In genomic region chr16:14284930-14285541, GRCh38 we compare ENCODE assay signal across 8 cellular contexts.
DNase-seq lines count a peak whose midpoint lies in the region; ATAC-seq and TF ChIP-seq lines count a peak whose summit lies in the region.

No MANE protein-coding gene starts in this region.

- H3K27ac ChIP-seq in PC-9 = no peak overlapping the region
- H3K27ac ChIP-seq in mesendoderm (ENCODE audit: low read depth, low read length) = no peak overlapping the region
- H3K27ac ChIP-seq in urinary bladder (ENCODE audit: low read depth) = peak overlapping the region; percentile 77

- no TSS peak for BruUV-seq in PC-9 (replicated peaks; lab: Mats Ljungman, UMichigan)

- H2BK5ac ChIP-seq in mesendoderm (ENCODE audit: low read length) = no peak overlapping the region

- H4K5ac ChIP-seq in mesendoderm (ENCODE audit: low read length) = no peak overlapping the region

- CTCF ChIA-PET in PC-9 (lab: Charles Lee) = interaction anchor here (0.6 to 1.2 kb wide), 5 partner anchors 32 to 365 kb away, joined by 4 to 9 read pairs (median 5); partner anchors contain the start of gene ERCC4

- no CpG with 5 or more reads among the region's 23 CpGs for WGBS in mesendoderm (ENCODE audit: extremely low coverage, insufficient coverage, low lambda C conversion rate)
- under 1% methylated on average over 23 of the region's 23 CpGs for WGBS in urinary bladder

- H3K4me3 ChIP-seq in PC-9 (peak overlapping the region; percentile 75), mesendoderm (ENCODE audit: low read length) (peak overlapping the region; percentile 42), urinary bladder (ENCODE audit: low read depth, low read length) (peak overlapping the region; percentile 53)

- DNase-seq in GDM1 (lab: John Stamatoyannopoulos, UW) = peak; percentile 61
- DNase-seq in PC-9 = peak; percentile 57 to 79
- DNase-seq in dermis blood vessel endothelial cell = peak; percentile 80
- DNase-seq in mesendoderm = peak; percentile 82
- no peak for DNase-seq in A172 (ENCODE audit: low spot score)

- H3K4me1 ChIP-seq in PC-9 (replicated peaks; ENCODE audit: insufficient read depth) (peaks cover 14% of the 10 kb centered on the region), mesendoderm (ENCODE audit: control insufficient read depth, low read depth, low read length) (no peaks in the 10 kb centered on the region), urinary bladder (ENCODE audit: insufficient read depth) (no peaks in the 10 kb centered on the region)

- H2BK15ac ChIP-seq in mesendoderm (replicated peaks; ENCODE audit: low read depth) = no peak overlapping the region

- peak overlapping the region; percentile 50 for H3K9ac ChIP-seq in mesendoderm (ENCODE audit: low read length)

- H3K27me3 ChIP-seq in PC-9 (ENCODE audit: insufficient read depth, low read depth) (no peaks in the 10 kb centered on the region), mesendoderm (ENCODE audit: insufficient read depth, low read length, poor library complexity) (no peaks in the 10 kb centered on the region)

- H4K8ac ChIP-seq in mesendoderm (ENCODE audit: low read depth, low read length) = no peak overlapping the region

- H2AK5ac ChIP-seq in mesendoderm (ENCODE audit: low read length) = no peak overlapping the region

- H4K20me1 ChIP-seq in PC-9 (ENCODE audit: insufficient read depth) = no peaks in the 10 kb centered on the region

- no peaks in the 10 kb centered on the region for H3K36me3 ChIP-seq in PC-9 (ENCODE audit: low read depth)
- no peaks in the 10 kb centered on the region for H3K36me3 ChIP-seq in mesendoderm (ENCODE audit: control insufficient read depth, insufficient read depth, low read length)
- H3K36me3 ChIP-seq in urinary bladder (ENCODE audit: insufficient read depth) = no peaks in the 10 kb centered on the region

- H3K18ac ChIP-seq in mesendoderm (ENCODE audit: low read length) = peak overlapping the region; percentile 76

- H3K79me1 ChIP-seq in mesendoderm (ENCODE audit: low read length) = no peaks in the 10 kb centered on the region

- H3K79me2 ChIP-seq in PC-9 (ENCODE audit: low read depth) (no peaks in the 10 kb centered on the region), mesendoderm (ENCODE audit: control insufficient read depth, insufficient read depth, low read length) (no peaks in the 10 kb centered on the region)

- POLR2A ChIA-PET in PC-9 (lab: Charles Lee; ENCODE audit: unreplicated experiment) = interaction anchor here (0.5 kb wide), 1 partner anchor 130 kb away, joined by 9 read pairs; no protein-coding TSS in a partner anchor

- peaks cover 34% of the 10 kb centered on the region for H3F3A ChIP-seq in PC-9 (ENCODE audit: insufficient read depth, low read depth)

- no peak overlapping the region for H2BK120ac ChIP-seq in mesendoderm (ENCODE audit: low read depth, low read length)

- peaks cover 14% of the 10 kb centered on the region; the same call in 1 of the 2 replicates for H3K9me3 ChIP-seq in PC-9 (ENCODE audit: insufficient read depth, low read depth)

- H3K4me2 ChIP-seq in PC-9 (peak overlapping the region; percentile 70), mesendoderm (ENCODE audit: low read length) (peak overlapping the region; percentile 94)

- peak; percentile 54 for TF ChIP-seq CTCF in PC-9 (conservative IDR thresholded peaks at IDR 0.05)

- peak; percentile 30 for ATAC-seq in GM21381 (IDR thresholded peaks at IDR 0.05; ENCODE audit: unreplicated experiment)
- ATAC-seq in HG03521 (IDR thresholded peaks at IDR 0.05; ENCODE audit: unreplicated experiment) = peak; percentile 26

- H3K56ac ChIP-seq in mesendoderm (ENCODE audit: low read length) = peak overlapping the region; percentile 73

- no peaks in the 10 kb centered on the region for H3K9me2 ChIP-seq in PC-9 (ENCODE audit: insufficient read depth)

- H3K4ac ChIP-seq in mesendoderm (ENCODE audit: low read depth, low read length) = no peak overlapping the region

- intact Hi-C loops in PC-9 (cut with micrococcal nuclease; ENCODE audit: unreplicated experiment) = loop anchor here (1.0 kb wide), 2 partner anchors 243 to 362 kb away; no protein-coding TSS in a partner anchor

- no peak overlapping the region for H3K23ac ChIP-seq in mesendoderm (ENCODE audit: low read length)

- peak overlapping the region; percentile 84 for H2AFZ ChIP-seq in PC-9
